In the genomic region with DNA sequence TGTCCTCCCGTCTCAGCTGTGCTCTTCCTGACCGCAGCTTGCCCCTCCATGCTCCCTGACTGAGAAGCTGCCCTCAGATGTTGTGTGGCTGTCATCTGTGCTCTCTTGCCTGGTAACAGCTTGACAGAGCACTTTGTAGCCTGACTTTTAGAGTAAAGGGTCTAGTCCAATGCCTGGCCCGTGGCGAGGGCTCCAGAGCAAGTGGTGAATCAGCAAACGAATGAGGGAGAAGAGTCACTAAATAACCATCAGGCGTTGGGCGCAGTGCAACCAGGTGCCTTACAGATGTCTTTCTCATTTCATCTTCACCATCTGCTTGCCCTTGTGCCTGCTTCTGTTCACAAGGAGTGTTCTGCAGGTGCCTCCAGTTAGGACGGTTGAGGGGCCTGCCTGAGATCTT, we compare ENCODE assay signal across 16 cellular contexts. TPM values are rescaled to one million over a fixed set of nuclear protein-coding genes. Genes with fewer than 3 reads are reported as not detected.
DNase-seq lines count a peak whose midpoint lies in the region; ATAC-seq and TF ChIP-seq lines count a peak whose summit lies in the region.
"Had no signal": no experiment of that assay in that cellular context is flagged by ENCODE, and none has a peak within 500 bp of the region (broad histone marks: within the 10 kb centered on the region; RNA-seq: fewer than 3 reads in every experiment).

No MANE protein-coding gene starts in this region.

- no peak overlapping the region for H3K4me2 ChIP-seq in neural progenitor cell

- H3K36me3 Mint-ChIP-seq in CD8-positive, alpha-beta memory T cell: peaks cover 6 to 90% (median 24%) of the 10 kb centered on the region in 3 donors
- peaks cover 64% of the 10 kb centered on the region for H3K36me3 Mint-ChIP-seq in central memory CD8-positive, alpha-beta T cell (ENCODE audit: insufficient read depth)
- H3K36me3 Mint-ChIP-seq in neural progenitor cell: no peaks in the 10 kb centered on the region

- peak; percentile 51 for DNase-seq in activated CD8-positive, alpha-beta memory T cell treated with anti-CD3 and anti-CD28 coated beads for 24 hours
- no peak for DNase-seq in activated CD8-positive, alpha-beta memory T cell treated with anti-CD3 and anti-CD28 coated beads, Interleukin-2, amount 50 U/mL, for 4 hours
- no peak for DNase-seq in CD8-positive, alpha-beta memory T cell
- DNase-seq in central memory CD8-positive, alpha-beta T cell (ENCODE audit: low spot score in 2 of 2): no peak
- DNase-seq in neural progenitor cell (ENCODE audit: low spot score) (no peak), CD1c-positive myeloid dendritic cell (ENCODE audit: extremely low spot score) (no peak), NCI-H510A (lab: John Stamatoyannopoulos, UW) (no peak), COR-L47 (lab: John Stamatoyannopoulos, UW) (no peak)
- DNase-seq: C1 segment of cervical spinal cord, Calu3, DMS53, HFFc6, NCI-H1694, NCI-H345, NCI-H748 treated with DMSO at 0.1 percent for 48 hours, RPMI8226 had no signal

- H2AFZ ChIP-seq in neural progenitor cell (replicated peaks): no peak overlapping the region

- H3K4me3 Mint-ChIP-seq in CD8-positive, alpha-beta memory T cell: no peak overlapping the region
- H3K4me3 Mint-ChIP-seq in central memory CD8-positive, alpha-beta T cell: no peak overlapping the region
- no peak overlapping the region for H3K4me3 Mint-ChIP-seq in neural progenitor cell
- H3K4me3 Mint-ChIP-seq: HFFc6 had no signal

- no peaks in the 10 kb centered on the region for H3K27me3 Mint-ChIP-seq in CD8-positive, alpha-beta memory T cell
- no peaks in the 10 kb centered on the region for H3K27me3 Mint-ChIP-seq in central memory CD8-positive, alpha-beta T cell
- H3K27me3 Mint-ChIP-seq in neural progenitor cell (ENCODE audit: insufficient read depth, low read depth): peaks cover 4% of the 10 kb centered on the region

- H3K4me3 ChIP-seq in CD8-positive, alpha-beta memory T cell (ENCODE audit: low read length): no peak overlapping the region
- H3K4me3 ChIP-seq in neural progenitor cell: no peak overlapping the region

- POLR2A ChIA-PET in CD8-positive, alpha-beta memory T cell (lab: Charles Lee): no interaction called here

- H3K36me3 ChIP-seq in CD8-positive, alpha-beta memory T cell (ENCODE audit: insufficient read depth, low read length): peaks cover 48% of the 10 kb centered on the region
- H3K36me3 ChIP-seq in neural progenitor cell: no peaks in the 10 kb centered on the region

- no peak for ATAC-seq in central memory CD8-positive, alpha-beta T cell (replicated peaks; ENCODE audit: extremely low read depth, poor library complexity, severe bottlenecking)

- peak overlapping the region in 5 of 8 donors; percentile 0 to 58 (median 30) for H3K27ac Mint-ChIP-seq in CD8-positive, alpha-beta memory T cell
- peak overlapping the region; percentile 68 for H3K27ac Mint-ChIP-seq in central memory CD8-positive, alpha-beta T cell (ENCODE audit: low read depth)
- H3K27ac Mint-ChIP-seq in neural progenitor cell: peak overlapping the region; percentile 10
- H3K27ac Mint-ChIP-seq: HFFc6 had no signal

- H3K27me3 ChIP-seq in CD8-positive, alpha-beta memory T cell (ENCODE audit: insufficient read depth, low read length, poor library complexity, severe bottlenecking): no peaks in the 10 kb centered on the region
- H3K27me3 ChIP-seq in neural progenitor cell: no peaks in the 10 kb centered on the region

- no peaks in the 10 kb centered on the region for H3F3A ChIP-seq in neural progenitor cell (ENCODE audit: low read depth)

- H3K9me3 Mint-ChIP-seq in CD8-positive, alpha-beta memory T cell: no peaks in the 10 kb centered on the region
- no peaks in the 10 kb centered on the region for H3K9me3 Mint-ChIP-seq in central memory CD8-positive, alpha-beta T cell
- H3K9me3 Mint-ChIP-seq in neural progenitor cell: no peaks in the 10 kb centered on the region
- H3K9me3 Mint-ChIP-seq: HFFc6 had no signal

- CTCF ChIA-PET in CD8-positive, alpha-beta memory T cell (lab: Charles Lee): interaction anchor here (0.7 to 2.8 kb wide), 3 partner anchors 12 to 132 kb away, joined by 3 to 15 read pairs (median 3); no protein-coding TSS in a partner anchor

- no peaks in the 10 kb centered on the region for H3K9me3 ChIP-seq in CD8-positive, alpha-beta memory T cell (ENCODE audit: low read length)
- no peaks in the 10 kb centered on the region for H3K9me3 ChIP-seq in neural progenitor cell (ENCODE audit: low read depth)

- H3K4me1 ChIP-seq in CD8-positive, alpha-beta memory T cell (ENCODE audit: insufficient read depth, low read length): no peaks in the 10 kb centered on the region
- peaks cover 14% of the 10 kb centered on the region for H3K4me1 ChIP-seq in neural progenitor cell

- no peaks in the 10 kb centered on the region for H4K20me1 ChIP-seq in neural progenitor cell (ENCODE audit: low read depth)

- no peak overlapping the region for H3K27ac ChIP-seq in CD8-positive, alpha-beta memory T cell (ENCODE audit: low read depth, low read length)
- H3K27ac ChIP-seq in neural progenitor cell: no peak overlapping the region

- H3K4me1 Mint-ChIP-seq in CD8-positive, alpha-beta memory T cell: no peaks in the 10 kb centered on the region
- peaks cover 5% of the 10 kb centered on the region for H3K4me1 Mint-ChIP-seq in central memory CD8-positive, alpha-beta T cell
- H3K4me1 Mint-ChIP-seq in neural progenitor cell: peaks cover 9% of the 10 kb centered on the region

- H3K79me2 ChIP-seq in neural progenitor cell (ENCODE audit: low read depth): no peaks in the 10 kb centered on the region

- no peak for TF ChIP-seq CTCF in neural progenitor cell (IDR thresholded peaks at IDR 0.05)

- H3K9ac ChIP-seq in neural progenitor cell: no peak overlapping the region

RNA-seq across cellular contexts. Expression of gene MKI67, which starts 45.6 kb away (rescaled TPM):
- 100 to 1,000 TPM; 113 to 136 TPM for total RNA-seq in CD8-positive, alpha-beta memory T cell
- 0.70 TPM for polyA plus RNA-seq in CD8-positive, alpha-beta memory T cell
- total RNA-seq in neural progenitor cell (ENCODE audit: low replicate concordance): 65.8 and 71.3 TPM in 2 replicates

Comparison
In these comparisons a context has a peak if more than half of its experiments do, and no peak if none do; other contexts are left out.
1. H3K27ac Mint-ChIP-seq: peak in every context shown above with its lines; median percentile 68 in central memory CD8-positive, alpha-beta T cell; 30 in CD8-positive, alpha-beta memory T cell; 10 in neural progenitor cell.